4 cellular contexts compared by ENCODE assay signal in the genomic region with DNA sequence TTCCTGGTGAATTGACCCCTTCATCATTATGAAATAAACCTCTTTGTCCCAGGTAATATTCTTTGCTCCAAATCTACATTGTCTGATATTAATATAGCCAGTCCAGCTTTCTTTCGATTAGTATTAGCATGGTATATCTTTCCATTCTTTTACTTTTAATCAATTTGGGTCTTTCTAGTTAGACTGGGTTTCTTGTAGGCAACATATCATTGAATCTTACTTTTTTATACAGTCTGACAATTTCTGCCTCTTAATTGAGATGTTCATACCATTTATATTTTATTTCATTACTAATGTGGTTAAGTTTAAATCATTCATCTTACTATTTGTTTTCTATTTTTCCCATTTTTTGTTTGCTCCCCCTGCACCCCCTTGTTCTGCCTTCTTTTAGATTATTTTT.
"Had no signal": no experiment of that assay in that cellular context is flagged by ENCODE, and none has a peak within 500 bp of the region (broad histone marks: within the 10 kb centered on the region; RNA-seq: fewer than 3 reads in every experiment).

No MANE protein-coding gene starts in this region.

- ATAC-seq: HepG2, K562 had no signal

- H3K4me3 ChIP-seq: K562 had no signal

- H3K27ac ChIP-seq: HL-60, KMS-11 had no signal
